In the genomic region with DNA sequence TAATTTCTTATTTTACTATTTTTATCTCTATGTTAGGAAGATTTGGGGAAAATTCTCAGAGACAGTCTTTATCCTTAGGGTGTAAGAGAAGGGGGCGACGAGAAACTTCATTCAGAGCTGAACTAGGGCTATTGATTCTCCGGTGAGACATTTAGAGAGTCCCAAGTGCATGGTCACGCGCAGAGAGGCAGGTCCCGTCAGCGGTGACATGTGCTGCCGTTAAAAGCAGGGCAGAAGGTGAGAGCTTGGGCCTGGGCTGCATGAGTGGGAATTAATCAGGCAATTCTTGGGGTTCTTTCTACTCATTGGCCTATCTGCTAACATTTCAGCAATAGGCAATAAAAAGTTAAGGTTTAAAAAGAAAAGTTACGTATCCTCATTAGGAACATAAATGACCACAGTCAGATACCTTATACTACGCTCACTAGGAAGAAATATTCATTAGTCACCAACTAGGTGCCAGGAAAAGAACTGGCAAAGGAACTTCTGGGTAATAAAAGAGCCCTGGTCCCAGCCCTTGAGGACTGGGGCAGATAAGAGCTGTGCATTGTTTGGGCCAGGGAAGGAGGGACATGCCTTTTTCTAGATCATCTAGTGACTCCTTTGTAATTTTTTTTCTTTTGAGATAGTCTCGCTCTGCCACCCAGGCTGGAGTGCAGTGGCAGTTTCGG, we compare ENCODE assay signal across 19 cellular contexts. TPM values are rescaled to one million over a fixed set of nuclear protein-coding genes. Genes with fewer than 3 reads are reported as not detected.
DNase-seq lines count a peak whose midpoint lies in the region; ATAC-seq and TF ChIP-seq lines count a peak whose summit lies in the region.
"Had no signal": no experiment of that assay in that cellular context is flagged by ENCODE, and none has a peak within 500 bp of the region (broad histone marks: within the 10 kb centered on the region; RNA-seq: fewer than 3 reads in every experiment).

No MANE protein-coding gene starts in this region.

- H3K36me3 Mint-ChIP-seq in activated naive CD4-positive, alpha-beta T cell treated with anti-CD3 and anti-CD28 coated beads, Interleukin-2, amount 50 U/mL, for 72 hours: peaks cover 16 to 50% of the 10 kb centered on the region in 2 donors
- H3K36me3 Mint-ChIP-seq in natural killer cell treated with Interleukin-12 subunit alpha and Interleukin-12 subunit beta and Interleukin-15 and Interleukin-18, amount 100 ng/mL, for 72 hours: peaks cover 22% of the 10 kb centered on the region

- peak overlapping the region; percentile 57 for H3K4me2 ChIP-seq in Loucy (ENCODE audit: low read depth, low read length, poor library complexity, severe bottlenecking)

- DNase-seq in activated CD4-positive, alpha-beta T cell treated with anti-CD3 and anti-CD28 coated beads for 48 hours: peak; percentile 23
- DNase-seq in activated CD4-positive, alpha-beta T cell treated with anti-CD3 and anti-CD28 coated beads, Interleukin-2, amount 50 U/mL, for 1 hour: no peak
- DNase-seq in activated naive CD4-positive, alpha-beta T cell treated with anti-CD3 and anti-CD28 coated beads, Interleukin-2, amount 50 U/mL, for 72 hours (ENCODE audit: low spot score in 2 of 2): no peak
- DNase-seq in natural killer cell treated with Interleukin-12 subunit alpha and Interleukin-12 subunit beta and Interleukin-15 and Interleukin-18, amount 100 ng/mL, for 72 hours (ENCODE audit: low spot score): no peak
- DNase-seq in ecto neural progenitor cell (ENCODE audit: low spot score): no peak
- DNase-seq: activated effector memory CD4-positive, alpha-beta T cell treated with Interleukin-2 at 50 U/mL for 16 hours; body of pancreas; KBM-7; NCI-H1048; NCI-H526; SJCRH30; T1000 had no signal

- H3K4me3 ChIP-seq in Loucy (ENCODE audit: low read length, poor library complexity, severe bottlenecking): no peak overlapping the region
- H3K4me3 ChIP-seq: body of pancreas, coronary artery, gastroesophageal sphincter, SJCRH30 had no signal

- no peaks in the 10 kb centered on the region for H3K27me3 Mint-ChIP-seq in natural killer cell treated with Interleukin-12 subunit alpha and Interleukin-12 subunit beta and Interleukin-15 and Interleukin-18, amount 100 ng/mL, for 72 hours

- peak overlapping the region; percentile 41 to 80 for H3K27ac Mint-ChIP-seq in activated naive CD4-positive, alpha-beta T cell treated with anti-CD3 and anti-CD28 coated beads, Interleukin-2, amount 50 U/mL, for 72 hours
- peak overlapping the region; percentile 84 to 90 for H3K27ac Mint-ChIP-seq in natural killer cell treated with Interleukin-12 subunit alpha and Interleukin-12 subunit beta and Interleukin-15 and Interleukin-18, amount 100 ng/mL, for 72 hours

- peak overlapping the region; percentile 90 for H3K4me3 Mint-ChIP-seq in natural killer cell treated with Interleukin-12 subunit alpha and Interleukin-12 subunit beta and Interleukin-15 and Interleukin-18, amount 100 ng/mL, for 72 hours

- TF ChIP-seq CTCF in Loucy (conservative IDR thresholded peaks at IDR 0.05; ENCODE audit: low read length): no peak

- peaks cover 100% of the 10 kb centered on the region for H3K79me2 ChIP-seq in Loucy (ENCODE audit: insufficient read depth, low read length)
- H3K79me2 ChIP-seq: parathyroid adenoma had no signal

- peaks cover 12 to 15% of the 10 kb centered on the region in 2 donors for H3K9me3 Mint-ChIP-seq in activated naive CD4-positive, alpha-beta T cell treated with anti-CD3 and anti-CD28 coated beads, Interleukin-2, amount 50 U/mL, for 72 hours
- H3K9me3 Mint-ChIP-seq in natural killer cell treated with Interleukin-12 subunit alpha and Interleukin-12 subunit beta and Interleukin-15 and Interleukin-18, amount 100 ng/mL, for 72 hours: peaks cover 5% of the 10 kb centered on the region

- no peaks in the 10 kb centered on the region for H3K9me2 ChIP-seq in Loucy (replicated peaks; ENCODE audit: low read depth, low read length)

- peaks cover 75 to 88% of the 10 kb centered on the region in 2 donors for H3K4me1 Mint-ChIP-seq in natural killer cell treated with Interleukin-12 subunit alpha and Interleukin-12 subunit beta and Interleukin-15 and Interleukin-18, amount 100 ng/mL, for 72 hours (ENCODE audit: low read depth in 2 of 2)

- peaks cover 21% of the 10 kb centered on the region for H4K20me1 ChIP-seq in Loucy (ENCODE audit: insufficient read depth, low read length, poor library complexity, severe bottlenecking)

- peak overlapping the region; percentile 1 for H3K9ac ChIP-seq in Loucy (ENCODE audit: low read depth, low read length, poor library complexity, severe bottlenecking)
- H3K9ac ChIP-seq: parathyroid adenoma had no signal

- no peaks in the 10 kb centered on the region for H3K9me3 ChIP-seq in Loucy (ENCODE audit: insufficient read depth, low read depth, low read length)
- H3K9me3 ChIP-seq: body of pancreas, gastroesophageal sphincter, SJCRH30 had no signal

- no peak for ATAC-seq in activated naive CD4-positive, alpha-beta T cell treated with anti-CD3 and anti-CD28 coated beads, Interleukin-2, amount 50 U/mL, for 72 hours
- peak in 1 of 2 donors; percentile 73 for ATAC-seq in natural killer cell treated with Interleukin-12 subunit alpha and Interleukin-12 subunit beta and Interleukin-15 and Interleukin-18, amount 100 ng/mL, for 72 hours
- no peak for ATAC-seq in HG03442 (IDR thresholded peaks at IDR 0.05; ENCODE audit: unreplicated experiment)
- no peak for ATAC-seq in GM18519 (IDR thresholded peaks at IDR 0.05; ENCODE audit: low FRiP score, unreplicated experiment)
- ATAC-seq: body of pancreas, gastroesophageal sphincter had no signal

- H3K36me3 ChIP-seq in Loucy (ENCODE audit: insufficient read depth, low read length): no peaks in the 10 kb centered on the region; the same call in none of the 2 replicates
- H3K36me3 ChIP-seq: gastroesophageal sphincter, SJCRH30 had no signal

- H2AFZ ChIP-seq in Loucy (ENCODE audit: low read length): no peak overlapping the region
- H2AFZ ChIP-seq: parathyroid adenoma had no signal

- peaks cover 65% of the 10 kb centered on the region for H3K4me1 ChIP-seq in Loucy (ENCODE audit: insufficient read depth, low read length, poor library complexity, severe bottlenecking)
- H3K4me1 ChIP-seq: body of pancreas, gastroesophageal sphincter, parathyroid adenoma, SJCRH30 had no signal

- H3K27me3 ChIP-seq in Loucy (ENCODE audit: insufficient read depth, low read length, poor library complexity, severe bottlenecking): no peaks in the 10 kb centered on the region
- H3K27me3 ChIP-seq: body of pancreas, gastroesophageal sphincter, SJCRH30 had no signal

- 0 out of 2 replicates have a peak, but pooled peaks cover 3% of the 10 kb centered on the region for H3F3A ChIP-seq in Loucy (ENCODE audit: low read depth)

RNA-seq across cellular contexts. Expression of a gene that starts 21.2 kb away (rescaled TPM):
- total RNA-seq in activated naive CD4-positive, alpha-beta T cell treated with anti-CD3 and anti-CD28 coated beads, Interleukin-2, amount 50 U/mL, for 72 hours: 10 to 100 TPM; 27.5 to 48.4 TPM
- 10 to 100 TPM; 55.3 to 79.0 TPM for total RNA-seq in natural killer cell treated with Interleukin-12 subunit alpha and Interleukin-12 subunit beta and Interleukin-15 and Interleukin-18, amount 100 ng/mL, for 72 hours
- total RNA-seq: A172 had no signal
